Comparison of ENCODE assay signal across 8 cellular contexts in the genomic region with DNA sequence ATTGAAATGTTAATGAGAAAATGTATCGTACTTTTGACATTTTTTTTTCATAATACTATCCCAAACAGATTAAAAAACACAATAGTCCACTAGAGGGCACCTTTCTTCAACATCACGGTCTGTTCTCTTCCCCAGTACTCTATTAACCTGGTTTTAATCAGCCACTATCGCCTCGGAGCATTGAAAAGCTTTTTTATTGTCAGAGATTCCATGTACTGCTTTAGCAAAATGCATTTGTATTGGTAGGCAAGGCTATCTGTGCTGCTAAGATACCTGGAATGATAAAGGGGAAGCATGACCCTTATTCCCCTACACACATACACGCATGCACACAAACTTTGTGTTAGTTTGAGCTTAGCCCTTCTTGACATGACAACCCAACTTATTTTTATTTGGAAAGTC. TPM values are rescaled to one million over a fixed set of nuclear protein-coding genes. Genes with fewer than 3 reads are reported as not detected.
A peak's percentile ranks its signal among the peaks of the same experiment; 100 is the strongest.
DNase-seq lines count a peak whose midpoint lies in the region; ATAC-seq and TF ChIP-seq lines count a peak whose summit lies in the region.

No MANE protein-coding gene starts in this region.

- H3K4me2 ChIP-seq in parathyroid adenoma (ENCODE audit: low read length), result no peak overlapping the region

- no peak for DNase-seq in Panc1 (ENCODE audit: low read depth, low spot score)
- no peak for DNase-seq in esophagus muscularis mucosa (ENCODE audit: extremely low spot score)
- DNase-seq in stimulated activated naive CD8-positive, alpha-beta T cell treated with anti-CD3 and anti-CD28 coated beads, Interleukin-15, amount 100 ng/mL, for 72 hours, result no peak

- in situ Hi-C loops in Panc1 (cut with HindIII; ENCODE audit: low pct_unique_long_range_greater_than_20kb, low sequenced_read_pairs), result no loop called here

- H3K27ac ChIP-seq in ACC112 (ENCODE audit: low read depth, low read length) (peak overlapping the region; percentile 69), Panc1 (ENCODE audit: low read length) (peak overlapping the region; percentile 52; the same call in 1 of the 2 replicates), esophagus muscularis mucosa (replicated peaks in 1 of 4) (peak overlapping the region in 3 of 4 donors; percentile 12 to 54 (median 50)), parathyroid adenoma (no peak overlapping the region)

- BruUV-seq in Panc1 (replicated peaks; lab: Mats Ljungman, UMichigan), result no TSS peak

- POLR2A ChIA-PET in Panc1 (lab: Charles Lee), result interaction anchor here (0.6 kb wide), 1 partner anchor 19 kb away, joined by 3 read pairs; no protein-coding TSS in a partner anchor

- H3K4me1 Mint-ChIP-seq in stimulated activated naive CD8-positive, alpha-beta T cell treated with anti-CD3 and anti-CD28 coated beads, Interleukin-15, amount 100 ng/mL, for 72 hours, result no peaks in the 10 kb centered on the region

- peak; percentile 67 for TF ChIP-seq CTCF in LNCAP (IDR thresholded peaks at IDR 0.05)
- TF ChIP-seq CTCF in Panc1 (IDR thresholded peaks at IDR 0.05), result peak; percentile 71
- TF ChIP-seq CTCF in esophagus muscularis mucosa (IDR thresholded peaks at IDR 0.05), result peak; percentile 56 to 60 (median 59)
- peak; percentile 60 for TF ChIP-seq CTCF in parathyroid adenoma (IDR thresholded peaks at IDR 0.05)

- CTCF ChIA-PET in Panc1 (lab: Charles Lee), result interaction anchor here (0.6 to 1.5 kb wide), 5 partner anchors 13 to 208 kb away, joined by 3 to 10 read pairs (median 3); no protein-coding TSS in a partner anchor

- no peak overlapping the region for H3K9ac ChIP-seq in parathyroid adenoma

- H3K4me3 ChIP-seq in ACC112 (ENCODE audit: low read depth, low read length) (no peak overlapping the region), Panc1 (ENCODE audit: low read depth in 2 of 2, low read length in 2 of 2) (no peak overlapping the region), esophagus muscularis mucosa (peak overlapping the region in 1 of 4 donors; percentile 1), parathyroid adenoma (ENCODE audit: low read depth, low read length) (no peak overlapping the region)

- H2AFZ ChIP-seq in ACC112 (ENCODE audit: low read length, unreplicated experiment) (no peak overlapping the region), parathyroid adenoma (no peak overlapping the region)

- no peak overlapping the region for H3K4me3 Mint-ChIP-seq in stimulated activated naive CD8-positive, alpha-beta T cell treated with anti-CD3 and anti-CD28 coated beads, Interleukin-15, amount 100 ng/mL, for 72 hours

- WGBS in esophagus muscularis mucosa, result 16% methylated on average over 5 of the region's 5 CpGs

- no peak overlapping the region for H3K27ac Mint-ChIP-seq in stimulated activated naive CD8-positive, alpha-beta T cell treated with anti-CD3 and anti-CD28 coated beads, Interleukin-15, amount 100 ng/mL, for 72 hours

- ATAC-seq in GM18511 (IDR thresholded peaks at IDR 0.05; ENCODE audit: unreplicated experiment), result peak; percentile 32
- peak; percentile 88 for ATAC-seq in Panc1
- ATAC-seq in HG03469 (IDR thresholded peaks at IDR 0.05; ENCODE audit: unreplicated experiment), result no peak
- no peak for ATAC-seq in stimulated activated naive CD8-positive, alpha-beta T cell treated with anti-CD3 and anti-CD28 coated beads, Interleukin-15, amount 100 ng/mL, for 72 hours

- H3K36me3 ChIP-seq in ACC112 (ENCODE audit: insufficient read depth, low read length) (no peaks in the 10 kb centered on the region), Panc1 (ENCODE audit: control insufficient read depth, insufficient read depth, low read length) (no peaks in the 10 kb centered on the region), esophagus muscularis mucosa (no peaks in the 10 kb centered on the region), parathyroid adenoma (ENCODE audit: control insufficient read depth, insufficient read depth, low read length) (no peaks in the 10 kb centered on the region)

- H3K4me1 ChIP-seq in ACC112 (ENCODE audit: control insufficient read depth, insufficient read depth, low read length, unreplicated experiment) (peaks cover 48% of the 10 kb centered on the region), Panc1 (ENCODE audit: control insufficient read depth, insufficient read depth, low read length) (peaks cover 26% of the 10 kb centered on the region), esophagus muscularis mucosa (peaks cover 43 to 69% (median 65%) of the 10 kb centered on the region in 4 donors), parathyroid adenoma (peaks cover 10% of the 10 kb centered on the region)

- TF ChIP-seq EP300 in esophagus muscularis mucosa (IDR thresholded peaks at IDR 0.05), result no peak

- TF ChIP-seq POLR2A in esophagus muscularis mucosa (IDR thresholded peaks at IDR 0.05; ENCODE audit: low read depth), result no peak

- H3K9me3 Mint-ChIP-seq in stimulated activated naive CD8-positive, alpha-beta T cell treated with anti-CD3 and anti-CD28 coated beads, Interleukin-15, amount 100 ng/mL, for 72 hours, result no peaks in the 10 kb centered on the region

- peaks cover 21% of the 10 kb centered on the region for H3K79me2 ChIP-seq in ACC112 (ENCODE audit: control insufficient read depth, insufficient read depth, low read length, unreplicated experiment)
- H3K79me2 ChIP-seq in parathyroid adenoma, result no peaks in the 10 kb centered on the region

- intact Hi-C loops in Panc1 (cut with micrococcal nuclease; ENCODE audit: unreplicated experiment), result loop anchor here (2.0 to 5.0 kb wide), 2 partner anchors 54 to 178 kb away; no protein-coding TSS in a partner anchor
- intact Hi-C loops in esophagus muscularis mucosa (cut with DNase I), result loop anchor here (5.0 kb wide), 1 partner anchor 54 kb away; no protein-coding TSS in a partner anchor

- H3K27me3 Mint-ChIP-seq in stimulated activated naive CD8-positive, alpha-beta T cell treated with anti-CD3 and anti-CD28 coated beads, Interleukin-15, amount 100 ng/mL, for 72 hours, result no peaks in the 10 kb centered on the region

- H3K27me3 ChIP-seq in ACC112 (ENCODE audit: insufficient read depth, low read length), result no peaks in the 10 kb centered on the region
- no peaks in the 10 kb centered on the region for H3K27me3 ChIP-seq in Panc1 (ENCODE audit: control insufficient read depth, insufficient read depth, low read length)
- no peaks in the 10 kb centered on the region for H3K27me3 ChIP-seq in esophagus muscularis mucosa
- no peaks in the 10 kb centered on the region for H3K27me3 ChIP-seq in parathyroid adenoma (ENCODE audit: control insufficient read depth, insufficient read depth, low read length)

- H3K9me3 ChIP-seq in Panc1 (ENCODE audit: control insufficient read depth, insufficient read depth, low read depth, low read length) (no peaks in the 10 kb centered on the region), esophagus muscularis mucosa (no peaks in the 10 kb centered on the region), parathyroid adenoma (ENCODE audit: control insufficient read depth, low read length) (no peaks in the 10 kb centered on the region)

RNA-seq across cellular contexts. Expression of a gene that starts 11.1 kb away (rescaled TPM):
- 1.2 TPM for total RNA-seq in Panc1 (2021; ENCODE audit: unreplicated experiment)
- 0.94 TPM for polyA plus RNA-seq in Panc1 (2012; ENCODE audit: insufficient read length)
- total RNA-seq in esophagus muscularis mucosa, result 10 to 100 TPM; 10.8 to 23.5 (median 14.3) TPM

Comparison
In these comparisons a context has a peak if more than half of its experiments do, and no peak if none do; other contexts are left out.
1. ATAC-seq: peak in GM18511 (single experiment) and Panc1 (single experiment); none in HG03469 (single experiment) and stimulated activated naive CD8-positive, alpha-beta T cell treated with anti-CD3 and anti-CD28 coated beads, Interleukin-15, amount 100 ng/mL, for 72 hours (single experiment).
2. Peak in every context shown above with its lines, with median percentiles within 50 percentile points of each other: CTCF ChIP-seq.